In genomic region chr1:59151860-59152259, GRCh38 we compare ENCODE assay signal across 13 cellular contexts.
DNase-seq lines count a peak whose midpoint lies in the region; ATAC-seq, FAIRE-seq and TF ChIP-seq lines count a peak whose summit lies in the region.
"Had no signal": no experiment of that assay in that cellular context is flagged by ENCODE, and none has a peak within 500 bp of the region (broad histone marks: within the 10 kb centered on the region; RNA-seq: fewer than 3 reads in every experiment).

No MANE protein-coding gene starts in this region.

- ATAC-seq in HepG2 = no peak
- ATAC-seq: WTC11 had no signal

- H2AFZ ChIP-seq in HepG2 (ENCODE audit: low read length) = no peak overlapping the region

- H3K36me3 ChIP-seq in liver (ENCODE audit: control insufficient read depth in 4 of 4, insufficient read depth in 3 of 4, low read depth in 1 of 4, low read length in 3 of 4) (no peaks in the 10 kb centered on the region), HepG2 (replicated peaks in 1 of 2; ENCODE audit: control insufficient read depth in 1 of 2, insufficient read depth in 2 of 2, low read length in 2 of 2) (no peaks in the 10 kb centered on the region), esophagus squamous epithelium (no peaks in the 10 kb centered on the region)
- H3K36me3 ChIP-seq: neutrophil had no signal

- peaks cover 55% of the 10 kb centered on the region for H3K4me1 Mint-ChIP-seq in osteocyte (ENCODE audit: unreplicated experiment)

- no peaks in the 10 kb centered on the region for H3K27me3 Mint-ChIP-seq in osteocyte (ENCODE audit: unreplicated experiment)

- H4K20me1 ChIP-seq in HepG2 (ENCODE audit: insufficient read depth, low read length) = no peaks in the 10 kb centered on the region

- H3K27me3 ChIP-seq in liver (ENCODE audit: control insufficient read depth in 4 of 4, insufficient read depth in 4 of 4, low read length in 3 of 4) = no peaks in the 10 kb centered on the region
- peaks cover 1 to 22% of the 10 kb centered on the region in 2 experiments; a peak in 3 of 5 replicates for H3K27me3 ChIP-seq in HepG2 (ENCODE audit: control insufficient read depth in 1 of 2, insufficient read depth in 2 of 2, low read length in 2 of 2)
- H3K27me3 ChIP-seq in esophagus squamous epithelium = no peaks in the 10 kb centered on the region

- TF ChIP-seq RAD21 in liver (IDR thresholded peaks at IDR 0.05) (no peak), HepG2 (CRISPR knock-in tag; IDR thresholded peaks at IDR 0.05) (no peak)

- in situ Hi-C loops in HepG2 (cut with HindIII; ENCODE audit: extremely low pct_ligation_motif_present, low pct_unique_long_range_greater_than_20kb) = no loop called here

- H3K27ac Mint-ChIP-seq in osteocyte (ENCODE audit: unreplicated experiment) = peak overlapping the region; percentile 93
- H3K27ac Mint-ChIP-seq: WTC11 had no signal

- TF ChIP-seq CTCF in liver (IDR thresholded peaks at IDR 0.05; ENCODE audit: low read depth, low read length, missing input control) (no peak), HepG2 (CRISPR knock-in tag; IDR thresholded peaks at IDR 0.05) (no peak), esophagus squamous epithelium (IDR thresholded peaks at IDR 0.05) (no peak), osteocyte (IDR thresholded peaks at IDR 0.05) (no peak)

- H3K27ac ChIP-seq in liver (ENCODE audit: low read depth in 1 of 2, low read length in 2 of 2) (peak overlapping the region; percentile 43 to 52), HepG2 (ENCODE audit: extremely low read length, insufficient read depth, low read length) (no peak overlapping the region), esophagus squamous epithelium (peak overlapping the region in 3 of 4 donors; percentile 58 to 88 (median 81))
- H3K27ac ChIP-seq: KMS-11, neutrophil had no signal

- POLR2A ChIA-PET in HepG2 (lab: Yijun Ruan, JAX) = no interaction called here

- H3K4me3 Mint-ChIP-seq in osteocyte (ENCODE audit: unreplicated experiment) = no peak overlapping the region
- H3K4me3 Mint-ChIP-seq: WTC11 had no signal

- H3K9ac ChIP-seq in liver (ENCODE audit: low read depth in 1 of 2, low read length in 2 of 2) = no peak overlapping the region
- H3K9ac ChIP-seq in HepG2 (ENCODE audit: insufficient read depth, low read depth, low read length) = no peak overlapping the region
- H3K9ac ChIP-seq: KMS-11 had no signal

- H3K4me1 ChIP-seq in liver (ENCODE audit: control insufficient read depth in 4 of 4, insufficient read depth in 4 of 4, low read length in 3 of 4) (no peaks in the 10 kb centered on the region), HepG2 (ENCODE audit: insufficient read depth, low read length) (peaks cover 22% of the 10 kb centered on the region), esophagus squamous epithelium (peaks cover 10 to 37% (median 21%) of the 10 kb centered on the region in 3 donors)

- H3K4me2 ChIP-seq in HepG2 (ENCODE audit: low read depth, low read length) = no peak overlapping the region

- H3K36me3 Mint-ChIP-seq in osteocyte (ENCODE audit: unreplicated experiment) = no peaks in the 10 kb centered on the region
- H3K36me3 Mint-ChIP-seq: WTC11 had no signal

- intact Hi-C loops in HepG2 (cut with micrococcal nuclease; ENCODE audit: unreplicated experiment) (no loop called here), esophagus squamous epithelium (cut with DNase I) (no loop called here)

- TF ChIP-seq EP300 in HepG2 (IDR thresholded peaks at IDR 0.05; ENCODE audit: low read depth in 2 of 2, low read length in 2 of 2) (no peak), HepG2 (CRISPR knock-in tag; IDR thresholded peaks at IDR 0.05; ENCODE audit: borderline replicate concordance) (no peak)

- no peaks in the 10 kb centered on the region for H3K9me3 ChIP-seq in liver (ENCODE audit: control insufficient read depth in 4 of 4, low read length in 3 of 4)
- H3K9me3 ChIP-seq in HepG2 (ENCODE audit: low read length) = no peaks in the 10 kb centered on the region
- H3K9me3 ChIP-seq in esophagus squamous epithelium = no peaks in the 10 kb centered on the region
- H3K9me3 ChIP-seq: neutrophil had no signal

- no peak for DNase-seq in HepG2 (ENCODE audit: low spot score)
- no peak for DNase-seq in esophagus squamous epithelium (lab: John Stamatoyannopoulos, UW)
- no peak for DNase-seq in osteocyte (ENCODE audit: extremely low spot score, unreplicated experiment)
- no peak for DNase-seq in NCI-H82 treated with DMSO at 0.1 percent for 48 hours (lab: John Stamatoyannopoulos, UW; ENCODE audit: unreplicated experiment)
- no peak for DNase-seq in NCI-H2171 treated with DMSO at 0.1 percent for 48 hours (lab: John Stamatoyannopoulos, UW)
- no peak for DNase-seq in T-helper 1 cell
- DNase-seq in DMS 273 (lab: John Stamatoyannopoulos, UW; ENCODE audit: unreplicated experiment) = no peak
- DNase-seq: SIG-M5; stimulated activated CD4-positive, alpha-beta T cell treated with anti-CD3 and anti-CD28 coated beads, Interleukin-4, amount 100 ng/mL, for 1 hour had no signal

- no peaks in the 10 kb centered on the region for H3K79me2 ChIP-seq in HepG2 (ENCODE audit: insufficient read depth, low read length)

- TF ChIP-seq POLR2A in HepG2 (IDR thresholded peaks at IDR 0.05; ENCODE audit: insufficient read depth in 1 of 2, low read depth in 2 of 2, low read length in 2 of 2) (no peak), esophagus squamous epithelium (IDR thresholded peaks at IDR 0.05) (no peak)

- WGBS in liver = 80% methylated on average over 1 of the region's 1 CpG
- 0% methylated on average over 1 of the region's 1 CpG for WGBS in HepG2 (ENCODE audit: low lambda C conversion rate)
- WGBS in esophagus squamous epithelium, 2 donors = 75 to 82% methylated on average over 1 of the region's 1 CpG

- H3K4me3 ChIP-seq in liver (ENCODE audit: low read depth in 1 of 3, low read length in 3 of 3) (no peak overlapping the region), HepG2 (replicated peaks in 1 of 3; ENCODE audit: insufficient read depth in 1 of 3, low read depth in 2 of 3, low read length in 3 of 3) (no peak overlapping the region), esophagus squamous epithelium (no peak overlapping the region)

- CTCF ChIA-PET in HepG2 (lab: Yijun Ruan, JAX; ENCODE audit: low intra/inter-chr PET ratio, low total read pairs) = no interaction called here

- FAIRE-seq in HepG2 (lab: Jason Lieb, UNC) = no peak

- no TSS peak for BruUV-seq in HepG2 (replicated peaks; lab: Mats Ljungman, UMichigan)

- no peaks in the 10 kb centered on the region for H3K9me3 Mint-ChIP-seq in osteocyte (ENCODE audit: unreplicated experiment)
- H3K9me3 Mint-ChIP-seq: WTC11 had no signal

TF ChIP-seq in liver, 16 proteins besides CTCF, POLR2A, EP300 and RAD21 (continues in another document):
- TF ChIP-seq, protein P1, sequence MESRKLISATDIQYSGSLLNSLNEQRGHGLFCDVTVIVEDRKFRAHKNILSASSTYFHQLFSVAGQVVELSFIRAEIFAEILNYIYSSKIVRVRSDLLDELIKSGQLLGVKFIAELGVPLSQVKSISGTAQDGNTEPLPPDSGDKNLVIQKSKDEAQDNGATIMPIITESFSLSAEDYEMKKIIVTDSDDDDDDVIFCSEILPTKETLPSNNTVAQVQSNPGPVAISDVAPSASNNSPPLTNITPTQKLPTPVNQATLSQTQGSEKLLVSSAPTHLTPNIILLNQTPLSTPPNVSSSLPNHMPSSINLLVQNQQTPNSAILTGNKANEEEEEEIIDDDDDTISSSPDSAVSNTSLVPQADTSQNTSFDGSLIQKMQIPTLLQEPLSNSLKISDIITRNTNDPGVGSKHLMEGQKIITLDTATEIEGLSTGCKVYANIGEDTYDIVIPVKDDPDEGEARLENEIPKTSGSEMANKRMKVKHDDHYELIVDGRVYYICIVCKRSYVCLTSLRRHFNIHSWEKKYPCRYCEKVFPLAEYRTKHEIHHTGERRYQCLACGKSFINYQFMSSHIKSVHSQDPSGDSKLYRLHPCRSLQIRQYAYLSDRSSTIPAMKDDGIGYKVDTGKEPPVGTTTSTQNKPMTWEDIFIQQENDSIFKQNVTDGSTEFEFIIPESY (IDR thresholded peaks at IDR 0.05) = no peak
- no peak for TF ChIP-seq RXRA (IDR thresholded peaks at IDR 0.05)
- TF ChIP-seq HNF4A (conservative IDR thresholded peaks at IDR 0.05) = no peak
- TF ChIP-seq SP1 (IDR thresholded peaks at IDR 0.05) = no peak
- TF ChIP-seq, protein P2, sequence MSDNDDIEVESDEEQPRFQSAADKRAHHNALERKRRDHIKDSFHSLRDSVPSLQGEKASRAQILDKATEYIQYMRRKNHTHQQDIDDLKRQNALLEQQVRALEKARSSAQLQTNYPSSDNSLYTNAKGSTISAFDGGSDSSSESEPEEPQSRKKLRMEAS (IDR thresholded peaks at IDR 0.05) = no peak
- no peak for TF ChIP-seq GABPA (IDR thresholded peaks at IDR 0.05 in 1 of 2, conservative IDR thresholded peaks at IDR 0.05 in 1 of 2)

TF ChIP-seq in HepG2, 621 proteins besides CTCF, POLR2A, EP300 and RAD21 (continues in another document):
- TF ChIP-seq ZBTB7B (CRISPR knock-in tag; IDR thresholded peaks at IDR 0.05) = no peak
- TF ChIP-seq, protein P3, sequence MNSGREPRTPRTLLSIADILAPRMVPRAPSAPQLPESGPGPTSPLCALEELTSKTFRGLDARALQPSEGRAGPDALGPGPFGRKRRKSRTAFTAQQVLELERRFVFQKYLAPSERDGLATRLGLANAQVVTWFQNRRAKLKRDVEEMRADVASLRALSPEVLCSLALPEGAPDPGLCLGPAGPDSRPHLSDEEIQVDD (CRISPR knock-in tag; IDR thresholded peaks at IDR 0.05; ENCODE audit: borderline replicate concordance) = no peak
- TF ChIP-seq STAT5B (CRISPR knock-in tag; IDR thresholded peaks at IDR 0.05) = no peak
- TF ChIP-seq MED8 (CRISPR knock-in tag; IDR thresholded peaks at IDR 0.05; ENCODE audit: insufficient replicate concordance) = no peak
- TF ChIP-seq ZNF557 (CRISPR knock-in tag; IDR thresholded peaks at IDR 0.05) = no peak
- no peak for TF ChIP-seq BRF2 (CRISPR knock-in tag; IDR thresholded peaks at IDR 0.05)
- TF ChIP-seq TCF7L2 (IDR thresholded peaks at IDR 0.05; ENCODE audit: low read depth, low read length) = no peak
